Comparison of ENCODE assay signal across 13 cellular contexts in genomic region chr9:113574381-113575262, GRCh38.
DNase-seq lines count a peak whose midpoint lies in the region; ATAC-seq and TF ChIP-seq lines count a peak whose summit lies in the region.
"Had no signal": no experiment of that assay in that cellular context is flagged by ENCODE, and none has a peak within 500 bp of the region (broad histone marks: within the 10 kb centered on the region; RNA-seq: fewer than 3 reads in every experiment).

No MANE protein-coding gene starts in this region.

- CTCF ChIA-PET in activated CD8-positive, alpha-beta T cell treated with anti-CD3 and anti-CD28 coated beads, Interleukin-2, amount 10 ng/mL, durations not matched to agents 7 days and 5 days (lab: Charles Lee), result interaction anchor here (0.8 kb wide), 1 partner anchor 23 kb away, joined by 3 read pairs; no protein-coding TSS in a partner anchor

- no peaks in the 10 kb centered on the region for H3K9me2 ChIP-seq in GM23248 (ENCODE audit: insufficient read depth)

- H3K36me3 Mint-ChIP-seq in activated CD8-positive, alpha-beta T cell treated with anti-CD3 and anti-CD28 coated beads, Interleukin-2, amount 10 ng/mL, durations not matched to agents 7 days and 5 days (ENCODE audit: low read depth), result peaks cover 10% of the 10 kb centered on the region

- H3K4me3 ChIP-seq in GM23248 (no peak overlapping the region), heart left ventricle (no peak overlapping the region), gastrocnemius medialis (no peak overlapping the region)

- TF ChIP-seq CTCF in heart left ventricle (IDR thresholded peaks at IDR 0.05) (no peak), gastrocnemius medialis (IDR thresholded peaks at IDR 0.05 in 4 of 5, conservative IDR thresholded peaks at IDR 0.05 in 1 of 5) (no peak)

- peaks cover 67% of the 10 kb centered on the region for H3K79me2 ChIP-seq in GM23248 (ENCODE audit: insufficient read depth)

- in situ Hi-C loops in GM23248 (cut with MboI), result no loop called here
- in situ Hi-C loops in gastrocnemius medialis (cut with MboI; ENCODE audit: low sequenced_read_pairs in 4 of 4), result no loop called here

- H3K27ac Mint-ChIP-seq in activated CD8-positive, alpha-beta T cell treated with anti-CD3 and anti-CD28 coated beads, Interleukin-2, amount 10 ng/mL, durations not matched to agents 7 days and 5 days, result peak overlapping the region; percentile 40
- H3K27ac Mint-ChIP-seq: activated naive CD4-positive, alpha-beta T cell treated with anti-CD3 and anti-CD28 coated beads for 36 hours had no signal

- no peaks in the 10 kb centered on the region for H3K9me3 ChIP-seq in GM23248 (ENCODE audit: low read depth)
- no peaks in the 10 kb centered on the region for H3K9me3 ChIP-seq in heart left ventricle
- no peaks in the 10 kb centered on the region for H3K9me3 ChIP-seq in gastrocnemius medialis

- no peak for ATAC-seq in activated CD8-positive, alpha-beta T cell treated with anti-CD3 and anti-CD28 coated beads, Interleukin-2, amount 10 ng/mL, durations not matched to agents 7 days and 5 days
- ATAC-seq in heart left ventricle, result peak in 1 of 4 donors; percentile 32
- ATAC-seq in gastrocnemius medialis, result no peak

- no peak overlapping the region for H3K4me2 ChIP-seq in GM23248 (ENCODE audit: unreplicated experiment)

- TF ChIP-seq POLR2A in heart left ventricle (IDR thresholded peaks at IDR 0.05) (no peak), gastrocnemius medialis (IDR thresholded peaks at IDR 0.05) (no peak)

- WGBS in GM23248 (ENCODE audit: low coverage in 1 of 2, low lambda C conversion rate in 2 of 2, missing lambda C conversion rate in 2 of 2), 2 experiments, result 75 to 77% methylated on average over 11 to 14 of the region's 14 CpGs
- WGBS in heart left ventricle, 4 donors, result 60 to 69% (median 67%) methylated on average over 13 to 14 of the region's 14 CpGs

- H3K27me3 Mint-ChIP-seq in activated CD8-positive, alpha-beta T cell treated with anti-CD3 and anti-CD28 coated beads, Interleukin-2, amount 10 ng/mL, durations not matched to agents 7 days and 5 days (ENCODE audit: low read depth), result no peaks in the 10 kb centered on the region

- H3K9me3 Mint-ChIP-seq in activated CD8-positive, alpha-beta T cell treated with anti-CD3 and anti-CD28 coated beads, Interleukin-2, amount 10 ng/mL, durations not matched to agents 7 days and 5 days (ENCODE audit: insufficient read depth), result no peaks in the 10 kb centered on the region
- H3K9me3 Mint-ChIP-seq: activated naive CD4-positive, alpha-beta T cell treated with anti-CD3 and anti-CD28 coated beads for 36 hours had no signal

- peak overlapping the region; percentile 37; the same call in 1 of the 2 replicates for H3K9ac ChIP-seq in GM23248

- H3K36me3 ChIP-seq in GM23248 (ENCODE audit: low read depth) (no peaks in the 10 kb centered on the region), heart left ventricle (no peaks in the 10 kb centered on the region), gastrocnemius medialis (no peaks in the 10 kb centered on the region)

- DNase-seq in GM23248 (peak; percentile 73), heart left ventricle (peak in 4 of 5 donors; percentile 10 to 40 (median 28)), gastrocnemius medialis (no peak), SKM-1 treated with dmso at 0.1 percent for 144 hours (lab: John Stamatoyannopoulos, UW; ENCODE audit: unreplicated experiment) (no peak), SK-N-DZ (ENCODE audit: low spot score) (no peak)
- DNase-seq in activated CD8-positive, alpha-beta T cell treated with anti-CD3 and anti-CD28 coated beads, Interleukin-2, amount 10 ng/mL, durations not matched to agents 7 days and 5 days, result no peak
- DNase-seq in stimulated activated CD8-positive, alpha-beta memory T cell treated with anti-CD3 and anti-CD28 coated beads, Interleukin-4, amount 100 ng/mL, for 48 hours, result no peak
- DNase-seq in stimulated activated naive CD4-positive, alpha-beta T cell (lab: John Stamatoyannopoulos, UW), result no peak
- DNase-seq: activated naive CD4-positive, alpha-beta T cell treated with anti-CD3 and anti-CD28 coated beads for 36 hours; DMS79; NCI-H2227 treated with DMSO at 0.1 percent for 48 hours; stimulated activated CD4-positive, alpha-beta T cell treated with anti-CD3 and anti-CD28 coated beads, Interleukin-2, amount 100 ng/mL, for 48 hours; T1000 had no signal

- H3K4me3 Mint-ChIP-seq in activated CD8-positive, alpha-beta T cell treated with anti-CD3 and anti-CD28 coated beads, Interleukin-2, amount 10 ng/mL, durations not matched to agents 7 days and 5 days, result no peak overlapping the region
- H3K4me3 Mint-ChIP-seq: activated naive CD4-positive, alpha-beta T cell treated with anti-CD3 and anti-CD28 coated beads for 36 hours had no signal

- no peak overlapping the region for H2AFZ ChIP-seq in GM23248

- H3K27me3 ChIP-seq in GM23248 (replicated peaks; ENCODE audit: insufficient read depth), result no peaks in the 10 kb centered on the region
- no peaks in the 10 kb centered on the region for H3K27me3 ChIP-seq in heart left ventricle
- H3K27me3 ChIP-seq in gastrocnemius medialis, result no peaks in the 10 kb centered on the region

- H3K4me1 Mint-ChIP-seq in activated CD8-positive, alpha-beta T cell treated with anti-CD3 and anti-CD28 coated beads, Interleukin-2, amount 10 ng/mL, durations not matched to agents 7 days and 5 days (ENCODE audit: low read depth), result peaks cover 54% of the 10 kb centered on the region

- intact Hi-C loops in heart left ventricle (cut with DNase I) (loop anchor here in 3 of 10 donors (5.0 to 10.0 kb wide), 3 partner anchors 32 to 62 kb away; no protein-coding TSS in a partner anchor), gastrocnemius medialis (cut with DNase I; ENCODE audit: low total_unique reads) (no loop called here)

- peak overlapping the region; percentile 25 for H3K27ac ChIP-seq in GM23248
- peak overlapping the region; percentile 46 to 99 (median 82) for H3K27ac ChIP-seq in heart left ventricle
- H3K27ac ChIP-seq in gastrocnemius medialis, result peak overlapping the region; percentile 60 to 73 (median 70)

- H3F3A ChIP-seq in GM23248 (ENCODE audit: insufficient read depth), result peaks cover 29% of the 10 kb centered on the region

- peaks cover 3% of the 10 kb centered on the region; the same call in 1 of the 2 replicates for H4K20me1 ChIP-seq in GM23248 (ENCODE audit: insufficient read depth)

- peaks cover 50% of the 10 kb centered on the region for H3K4me1 ChIP-seq in GM23248 (ENCODE audit: insufficient read depth)
- peaks cover 0 to 98% (median 65%) of the 10 kb centered on the region in 12 donors for H3K4me1 ChIP-seq in heart left ventricle
- H3K4me1 ChIP-seq in gastrocnemius medialis, result peaks cover 48 to 53% of the 10 kb centered on the region in 2 donors

- POLR2A ChIA-PET in activated CD8-positive, alpha-beta T cell treated with anti-CD3 and anti-CD28 coated beads, Interleukin-2, amount 10 ng/mL, durations not matched to agents 7 days and 5 days (lab: Charles Lee), result interaction anchor here (0.6 kb wide), 1 partner anchor 349 kb away, joined by 4 read pairs; no protein-coding TSS in a partner anchor

Comparison
In these comparisons a context has a peak if more than half of its experiments do, and no peak if none do; other contexts are left out.
1. DNase-seq: peak in GM23248 (single experiment) and heart left ventricle (4 of 5); none in activated CD8-positive, alpha-beta T cell treated with anti-CD3 and anti-CD28 coated beads, Interleukin-2, amount 10 ng/mL, durations not matched to agents 7 days and 5 days (single experiment), gastrocnemius medialis (0 of 2), stimulated activated CD8-positive, alpha-beta memory T cell treated with anti-CD3 and anti-CD28 coated beads, Interleukin-4, amount 100 ng/mL, for 48 hours (single experiment), stimulated activated naive CD4-positive, alpha-beta T cell (0 of 6), SKM-1 treated with dmso at 0.1 percent for 144 hours (single experiment) and SK-N-DZ (single experiment).
2. H3K27ac ChIP-seq: peak in every context shown above with its lines; median percentile 82 in heart left ventricle; 70 in gastrocnemius medialis; 25 in GM23248.